Comparison of ENCODE assay signal across 1 cellular context in the genomic region with DNA sequence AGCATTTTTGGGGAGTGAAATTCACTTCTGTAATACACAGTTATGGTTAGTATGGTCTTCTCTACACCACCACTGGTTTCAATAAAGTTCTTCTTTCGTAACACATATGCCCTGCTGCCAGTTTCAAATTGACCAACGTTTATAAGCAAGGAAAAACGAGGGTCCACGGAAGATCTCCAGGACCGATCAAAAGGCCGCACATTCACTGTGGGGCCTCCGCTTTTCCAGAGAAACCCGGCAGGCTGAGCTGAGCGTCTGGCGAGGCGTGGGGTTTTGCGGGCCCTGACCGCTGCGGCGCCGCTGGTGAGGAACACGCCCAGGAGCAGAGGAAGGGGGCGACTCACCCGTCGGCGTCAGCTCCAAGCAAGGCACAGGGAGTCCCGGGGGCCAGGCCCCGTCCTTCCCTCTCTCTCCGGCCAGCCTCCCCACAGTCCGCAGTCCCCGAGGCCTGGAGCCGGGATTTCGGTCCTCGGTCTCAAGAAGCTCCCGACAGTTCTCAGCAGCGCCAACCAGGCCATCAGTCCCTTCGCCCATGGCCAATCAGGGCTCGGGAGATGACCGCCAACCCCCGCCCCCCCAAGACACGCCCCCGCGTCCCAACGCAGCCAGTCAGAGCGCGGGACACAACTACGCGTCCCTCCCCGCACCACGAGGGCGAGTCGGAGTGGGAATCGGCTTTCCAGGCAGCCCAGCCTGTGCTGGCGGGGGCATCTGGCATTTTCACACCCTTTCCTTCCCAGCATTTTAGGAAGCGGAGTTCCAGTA.
TF ChIP-seq lines count a peak whose summit lies in the region.

A gene with protein sequence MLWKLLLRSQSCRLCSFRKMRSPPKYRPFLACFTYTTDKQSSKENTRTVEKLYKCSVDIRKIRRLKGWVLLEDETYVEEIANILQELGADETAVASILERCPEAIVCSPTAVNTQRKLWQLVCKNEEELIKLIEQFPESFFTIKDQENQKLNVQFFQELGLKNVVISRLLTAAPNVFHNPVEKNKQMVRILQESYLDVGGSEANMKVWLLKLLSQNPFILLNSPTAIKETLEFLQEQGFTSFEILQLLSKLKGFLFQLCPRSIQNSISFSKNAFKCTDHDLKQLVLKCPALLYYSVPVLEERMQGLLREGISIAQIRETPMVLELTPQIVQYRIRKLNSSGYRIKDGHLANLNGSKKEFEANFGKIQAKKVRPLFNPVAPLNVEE (minus strand): TSS at position 522 of the 765 bp plus-strand sequence. CDS start 8,432 bp downstream, outside the sequence.

TF ChIP-seq in HepG2, 621 proteins besides CTCF, POLR2A, EP300 and RAD21 (continued from another document and continues in another):
- TF ChIP-seq, protein P1, sequence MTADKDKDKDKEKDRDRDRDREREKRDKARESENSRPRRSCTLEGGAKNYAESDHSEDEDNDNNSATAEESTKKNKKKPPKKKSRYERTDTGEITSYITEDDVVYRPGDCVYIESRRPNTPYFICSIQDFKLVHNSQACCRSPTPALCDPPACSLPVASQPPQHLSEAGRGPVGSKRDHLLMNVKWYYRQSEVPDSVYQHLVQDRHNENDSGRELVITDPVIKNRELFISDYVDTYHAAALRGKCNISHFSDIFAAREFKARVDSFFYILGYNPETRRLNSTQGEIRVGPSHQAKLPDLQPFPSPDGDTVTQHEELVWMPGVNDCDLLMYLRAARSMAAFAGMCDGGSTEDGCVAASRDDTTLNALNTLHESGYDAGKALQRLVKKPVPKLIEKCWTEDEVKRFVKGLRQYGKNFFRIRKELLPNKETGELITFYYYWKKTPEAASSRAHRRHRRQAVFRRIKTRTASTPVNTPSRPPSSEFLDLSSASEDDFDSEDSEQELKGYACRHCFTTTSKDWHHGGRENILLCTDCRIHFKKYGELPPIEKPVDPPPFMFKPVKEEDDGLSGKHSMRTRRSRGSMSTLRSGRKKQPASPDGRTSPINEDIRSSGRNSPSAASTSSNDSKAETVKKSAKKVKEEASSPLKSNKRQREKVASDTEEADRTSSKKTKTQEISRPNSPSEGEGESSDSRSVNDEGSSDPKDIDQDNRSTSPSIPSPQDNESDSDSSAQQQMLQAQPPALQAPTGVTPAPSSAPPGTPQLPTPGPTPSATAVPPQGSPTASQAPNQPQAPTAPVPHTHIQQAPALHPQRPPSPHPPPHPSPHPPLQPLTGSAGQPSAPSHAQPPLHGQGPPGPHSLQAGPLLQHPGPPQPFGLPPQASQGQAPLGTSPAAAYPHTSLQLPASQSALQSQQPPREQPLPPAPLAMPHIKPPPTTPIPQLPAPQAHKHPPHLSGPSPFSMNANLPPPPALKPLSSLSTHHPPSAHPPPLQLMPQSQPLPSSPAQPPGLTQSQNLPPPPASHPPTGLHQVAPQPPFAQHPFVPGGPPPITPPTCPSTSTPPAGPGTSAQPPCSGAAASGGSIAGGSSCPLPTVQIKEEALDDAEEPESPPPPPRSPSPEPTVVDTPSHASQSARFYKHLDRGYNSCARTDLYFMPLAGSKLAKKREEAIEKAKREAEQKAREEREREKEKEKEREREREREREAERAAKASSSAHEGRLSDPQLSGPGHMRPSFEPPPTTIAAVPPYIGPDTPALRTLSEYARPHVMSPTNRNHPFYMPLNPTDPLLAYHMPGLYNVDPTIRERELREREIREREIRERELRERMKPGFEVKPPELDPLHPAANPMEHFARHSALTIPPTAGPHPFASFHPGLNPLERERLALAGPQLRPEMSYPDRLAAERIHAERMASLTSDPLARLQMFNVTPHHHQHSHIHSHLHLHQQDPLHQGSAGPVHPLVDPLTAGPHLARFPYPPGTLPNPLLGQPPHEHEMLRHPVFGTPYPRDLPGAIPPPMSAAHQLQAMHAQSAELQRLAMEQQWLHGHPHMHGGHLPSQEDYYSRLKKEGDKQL (CRISPR knock-in tag; IDR thresholded peaks at IDR 0.05; ENCODE audit: low read depth), result no peak
- TF ChIP-seq ZNF431 (CRISPR knock-in tag; IDR thresholded peaks at IDR 0.05; ENCODE audit: borderline replicate concordance, low read depth) (no peak), MTA1 (CRISPR knock-in tag; IDR thresholded peaks at IDR 0.05; ENCODE audit: borderline replicate concordance) (no peak), ZNF790 (CRISPR knock-in tag; IDR thresholded peaks at IDR 0.05; ENCODE audit: borderline replicate concordance) (no peak), SPEN (CRISPR knock-in tag; IDR thresholded peaks at IDR 0.05; ENCODE audit: low read depth) (peak; percentile 73; the same call in 1 of the 2 replicates), GATAD2A (CRISPR knock-in tag; IDR thresholded peaks at IDR 0.05) (peak; percentile 63), ZNF331 (CRISPR knock-in tag; IDR thresholded peaks at IDR 0.05) (no peak; the same call in 1 of the 2 replicates), ZMYM2 (CRISPR knock-in tag; IDR thresholded peaks at IDR 0.05) (no peak), RELA (CRISPR knock-in tag; IDR thresholded peaks at IDR 0.05) (no peak), ZNF674 (CRISPR knock-in tag; IDR thresholded peaks at IDR 0.05; ENCODE audit: low read depth) (no peak), SNAI1 (CRISPR knock-in tag; IDR thresholded peaks at IDR 0.05; ENCODE audit: borderline replicate concordance) (peak; percentile 71; the same call in 1 of the 2 replicates), CREM (IDR thresholded peaks at IDR 0.05) (no peak; the same call in 1 of the 2 replicates), CREM (CRISPR knock-in tag; IDR thresholded peaks at IDR 0.05) (no peak), POLR2AphosphoS5 (IDR thresholded peaks at IDR 0.05; ENCODE audit: low read depth, low read length) (peak; percentile 78), GTF2F1 (IDR thresholded peaks at IDR 0.05; ENCODE audit: low read length) (no peak), PCBP2 (optimal IDR thresholded peaks at IDR 0.05; ENCODE audit: low read depth, low read length, poor library complexity, severe bottlenecking) (no peak), BORCS8-MEF2B (CRISPR knock-in tag; IDR thresholded peaks at IDR 0.05) (peak; percentile 92), KAT8 (CRISPR knock-in tag; IDR thresholded peaks at IDR 0.05) (peak; percentile 81), ZNF709 (CRISPR knock-in tag; IDR thresholded peaks at IDR 0.05) (peak; percentile 77; the same call in 1 of the 2 replicates), ZFP36L1 (CRISPR knock-in tag; IDR thresholded peaks at IDR 0.05) (peak; percentile 62; the same call in 1 of the 2 replicates), ZBTB21 (CRISPR knock-in tag; IDR thresholded peaks at IDR 0.05) (no peak; the same call in 1 of the 2 replicates), KLF15 (CRISPR knock-in tag; IDR thresholded peaks at IDR 0.05; ENCODE audit: borderline replicate concordance) (no peak), KDM5B (CRISPR knock-in tag; IDR thresholded peaks at IDR 0.05; ENCODE audit: borderline replicate concordance) (peak; percentile 85; the same call in 1 of the 2 replicates)
- TF ChIP-seq, protein P2, sequence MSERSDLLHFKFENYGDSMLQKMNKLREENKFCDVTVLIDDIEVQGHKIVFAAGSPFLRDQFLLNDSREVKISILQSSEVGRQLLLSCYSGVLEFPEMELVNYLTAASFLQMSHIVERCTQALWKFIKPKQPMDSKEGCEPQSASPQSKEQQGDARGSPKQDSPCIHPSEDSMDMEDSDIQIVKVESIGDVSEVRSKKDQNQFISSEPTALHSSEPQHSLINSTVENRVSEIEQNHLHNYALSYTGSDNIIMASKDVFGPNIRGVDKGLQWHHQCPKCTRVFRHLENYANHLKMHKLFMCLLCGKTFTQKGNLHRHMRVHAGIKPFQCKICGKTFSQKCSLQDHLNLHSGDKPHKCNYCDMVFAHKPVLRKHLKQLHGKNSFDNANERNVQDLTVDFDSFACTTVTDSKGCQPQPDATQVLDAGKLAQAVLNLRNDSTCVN (CRISPR knock-in tag; IDR thresholded peaks at IDR 0.05; ENCODE audit: borderline replicate concordance), result peak; percentile 81
- TF ChIP-seq, protein P3, sequence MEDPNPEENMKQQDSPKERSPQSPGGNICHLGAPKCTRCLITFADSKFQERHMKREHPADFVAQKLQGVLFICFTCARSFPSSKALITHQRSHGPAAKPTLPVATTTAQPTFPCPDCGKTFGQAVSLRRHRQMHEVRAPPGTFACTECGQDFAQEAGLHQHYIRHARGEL (CRISPR knock-in tag; IDR thresholded peaks at IDR 0.05), result no peak
- TF ChIP-seq, protein P4, sequence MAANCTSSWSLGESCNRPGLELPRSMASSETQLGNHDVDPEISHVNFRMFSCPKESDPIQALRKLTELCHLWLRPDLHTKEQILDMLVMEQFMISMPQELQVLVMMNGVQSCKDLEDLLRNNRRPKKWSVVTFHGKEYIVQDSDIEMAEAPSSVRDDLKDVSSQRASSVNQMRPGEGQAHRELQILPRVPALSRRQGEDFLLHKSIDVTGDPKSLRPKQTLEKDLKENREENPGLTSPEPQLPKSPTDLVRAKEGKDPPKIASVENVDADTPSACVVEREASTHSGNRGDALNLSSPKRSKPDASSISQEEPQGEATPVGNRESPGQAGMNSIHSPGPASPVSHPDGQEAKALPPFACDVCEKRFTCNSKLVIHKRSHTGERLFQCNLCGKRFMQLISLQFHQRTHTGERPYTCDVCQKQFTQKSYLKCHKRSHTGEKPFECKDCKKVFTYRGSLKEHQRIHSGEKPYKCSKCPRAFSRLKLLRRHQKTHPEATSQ (CRISPR knock-in tag; IDR thresholded peaks at IDR 0.05; ENCODE audit: borderline replicate concordance), result peak; percentile 70; the same call in 1 of the 2 replicates
- TF ChIP-seq, protein P5, sequence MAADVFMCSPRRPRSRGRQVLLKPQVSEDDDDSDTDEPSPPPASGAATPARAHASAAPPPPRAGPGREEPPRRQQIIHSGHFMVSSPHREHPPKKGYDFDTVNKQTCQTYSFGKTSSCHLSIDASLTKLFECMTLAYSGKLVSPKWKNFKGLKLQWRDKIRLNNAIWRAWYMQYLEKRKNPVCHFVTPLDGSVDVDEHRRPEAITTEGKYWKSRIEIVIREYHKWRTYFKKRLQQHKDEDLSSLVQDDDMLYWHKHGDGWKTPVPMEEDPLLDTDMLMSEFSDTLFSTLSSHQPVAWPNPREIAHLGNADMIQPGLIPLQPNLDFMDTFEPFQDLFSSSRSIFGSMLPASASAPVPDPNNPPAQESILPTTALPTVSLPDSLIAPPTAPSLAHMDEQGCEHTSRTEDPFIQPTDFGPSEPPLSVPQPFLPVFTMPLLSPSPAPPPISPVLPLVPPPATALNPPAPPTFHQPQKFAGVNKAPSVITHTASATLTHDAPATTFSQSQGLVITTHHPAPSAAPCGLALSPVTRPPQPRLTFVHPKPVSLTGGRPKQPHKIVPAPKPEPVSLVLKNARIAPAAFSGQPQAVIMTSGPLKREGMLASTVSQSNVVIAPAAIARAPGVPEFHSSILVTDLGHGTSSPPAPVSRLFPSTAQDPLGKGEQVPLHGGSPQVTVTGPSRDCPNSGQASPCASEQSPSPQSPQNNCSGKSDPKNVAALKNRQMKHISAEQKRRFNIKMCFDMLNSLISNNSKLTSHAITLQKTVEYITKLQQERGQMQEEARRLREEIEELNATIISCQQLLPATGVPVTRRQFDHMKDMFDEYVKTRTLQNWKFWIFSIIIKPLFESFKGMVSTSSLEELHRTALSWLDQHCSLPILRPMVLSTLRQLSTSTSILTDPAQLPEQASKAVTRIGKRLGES (CRISPR knock-in tag; IDR thresholded peaks at IDR 0.05; ENCODE audit: borderline replicate concordance), result no peak; the same call in 1 of the 2 replicates
- TF ChIP-seq, protein P6, sequence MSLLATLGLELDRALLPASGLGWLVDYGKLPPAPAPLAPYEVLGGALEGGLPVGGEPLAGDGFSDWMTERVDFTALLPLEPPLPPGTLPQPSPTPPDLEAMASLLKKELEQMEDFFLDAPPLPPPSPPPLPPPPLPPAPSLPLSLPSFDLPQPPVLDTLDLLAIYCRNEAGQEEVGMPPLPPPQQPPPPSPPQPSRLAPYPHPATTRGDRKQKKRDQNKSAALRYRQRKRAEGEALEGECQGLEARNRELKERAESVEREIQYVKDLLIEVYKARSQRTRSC (CRISPR knock-in tag; IDR thresholded peaks at IDR 0.05; ENCODE audit: low read depth), result no peak
- TF ChIP-seq, protein P7, sequence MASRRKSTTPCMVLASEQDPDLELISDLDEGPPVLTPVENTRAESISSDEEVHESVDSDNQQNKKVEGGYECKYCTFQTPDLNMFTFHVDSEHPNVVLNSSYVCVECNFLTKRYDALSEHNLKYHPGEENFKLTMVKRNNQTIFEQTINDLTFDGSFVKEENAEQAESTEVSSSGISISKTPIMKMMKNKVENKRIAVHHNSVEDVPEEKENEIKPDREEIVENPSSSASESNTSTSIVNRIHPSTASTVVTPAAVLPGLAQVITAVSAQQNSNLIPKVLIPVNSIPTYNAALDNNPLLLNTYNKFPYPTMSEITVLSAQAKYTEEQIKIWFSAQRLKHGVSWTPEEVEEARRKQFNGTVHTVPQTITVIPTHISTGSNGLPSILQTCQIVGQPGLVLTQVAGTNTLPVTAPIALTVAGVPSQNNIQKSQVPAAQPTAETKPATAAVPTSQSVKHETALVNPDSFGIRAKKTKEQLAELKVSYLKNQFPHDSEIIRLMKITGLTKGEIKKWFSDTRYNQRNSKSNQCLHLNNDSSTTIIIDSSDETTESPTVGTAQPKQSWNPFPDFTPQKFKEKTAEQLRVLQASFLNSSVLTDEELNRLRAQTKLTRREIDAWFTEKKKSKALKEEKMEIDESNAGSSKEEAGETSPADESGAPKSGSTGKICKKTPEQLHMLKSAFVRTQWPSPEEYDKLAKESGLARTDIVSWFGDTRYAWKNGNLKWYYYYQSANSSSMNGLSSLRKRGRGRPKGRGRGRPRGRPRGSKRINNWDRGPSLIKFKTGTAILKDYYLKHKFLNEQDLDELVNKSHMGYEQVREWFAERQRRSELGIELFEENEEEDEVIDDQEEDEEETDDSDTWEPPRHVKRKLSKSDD (CRISPR knock-in tag; IDR thresholded peaks at IDR 0.05; ENCODE audit: low read depth), result 0 out of 2 replicates have a peak, but pooled peaks have one; percentile 63
- TF ChIP-seq, protein P8, sequence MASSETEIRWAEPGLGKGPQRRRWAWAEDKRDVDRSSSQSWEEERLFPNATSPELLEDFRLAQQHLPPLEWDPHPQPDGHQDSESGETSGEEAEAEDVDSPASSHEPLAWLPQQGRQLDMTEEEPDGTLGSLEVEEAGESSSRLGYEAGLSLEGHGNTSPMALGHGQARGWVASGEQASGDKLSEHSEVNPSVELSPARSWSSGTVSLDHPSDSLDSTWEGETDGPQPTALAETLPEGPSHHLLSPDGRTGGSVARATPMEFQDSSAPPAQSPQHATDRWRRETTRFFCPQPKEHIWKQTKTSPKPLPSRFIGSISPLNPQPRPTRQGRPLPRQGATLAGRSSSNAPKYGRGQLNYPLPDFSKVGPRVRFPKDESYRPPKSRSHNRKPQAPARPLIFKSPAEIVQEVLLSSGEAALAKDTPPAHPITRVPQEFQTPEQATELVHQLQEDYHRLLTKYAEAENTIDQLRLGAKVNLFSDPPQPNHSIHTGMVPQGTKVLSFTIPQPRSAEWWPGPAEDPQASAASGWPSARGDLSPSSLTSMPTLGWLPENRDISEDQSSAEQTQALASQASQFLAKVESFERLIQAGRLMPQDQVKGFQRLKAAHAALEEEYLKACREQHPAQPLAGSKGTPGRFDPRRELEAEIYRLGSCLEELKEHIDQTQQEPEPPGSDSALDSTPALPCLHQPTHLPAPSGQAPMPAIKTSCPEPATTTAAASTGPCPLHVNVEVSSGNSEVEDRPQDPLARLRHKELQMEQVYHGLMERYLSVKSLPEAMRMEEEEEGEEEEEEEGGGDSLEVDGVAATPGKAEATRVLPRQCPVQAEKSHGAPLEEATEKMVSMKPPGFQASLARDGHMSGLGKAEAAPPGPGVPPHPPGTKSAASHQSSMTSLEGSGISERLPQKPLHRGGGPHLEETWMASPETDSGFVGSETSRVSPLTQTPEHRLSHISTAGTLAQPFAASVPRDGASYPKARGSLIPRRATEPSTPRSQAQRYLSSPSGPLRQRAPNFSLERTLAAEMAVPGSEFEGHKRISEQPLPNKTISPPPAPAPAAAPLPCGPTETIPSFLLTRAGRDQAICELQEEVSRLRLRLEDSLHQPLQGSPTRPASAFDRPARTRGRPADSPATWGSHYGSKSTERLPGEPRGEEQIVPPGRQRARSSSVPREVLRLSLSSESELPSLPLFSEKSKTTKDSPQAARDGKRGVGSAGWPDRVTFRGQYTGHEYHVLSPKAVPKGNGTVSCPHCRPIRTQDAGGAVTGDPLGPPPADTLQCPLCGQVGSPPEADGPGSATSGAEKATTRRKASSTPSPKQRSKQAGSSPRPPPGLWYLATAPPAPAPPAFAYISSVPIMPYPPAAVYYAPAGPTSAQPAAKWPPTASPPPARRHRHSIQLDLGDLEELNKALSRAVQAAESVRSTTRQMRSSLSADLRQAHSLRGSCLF (CRISPR knock-in tag; IDR thresholded peaks at IDR 0.05; ENCODE audit: borderline replicate concordance), result 0 out of 2 replicates have a peak, but pooled peaks have one; percentile 38
